ENCODE assay signal across 9 cellular contexts in genomic region chr9:112867275-112867991, GRCh38. TPM values are rescaled to one million over a fixed set of nuclear protein-coding genes. Genes with fewer than 3 reads are reported as not detected.
DNase-seq lines count a peak whose midpoint lies in the region; TF ChIP-seq lines count a peak whose summit lies in the region.
"Had no signal": no experiment of that assay in that cellular context is flagged by ENCODE, and none has a peak within 500 bp of the region (broad histone marks: within the 10 kb centered on the region; RNA-seq: fewer than 3 reads in every experiment).

No MANE protein-coding gene starts in this region.

- no peak overlapping the region for H3K9ac ChIP-seq in duodenal mucosa (ENCODE audit: low read depth in 1 of 2, low read length in 2 of 2)

- peaks cover 0 to 39% of the 10 kb centered on the region in 2 donors for H3K36me3 ChIP-seq in duodenal mucosa (ENCODE audit: control insufficient read depth in 1 of 2, insufficient read depth in 2 of 2, low read length in 2 of 2)
- H3K36me3 ChIP-seq: cardiac muscle cell had no signal

- no peak overlapping the region for H3K4me3 ChIP-seq in duodenal mucosa (ENCODE audit: low read depth in 1 of 2, low read length in 2 of 2)
- H3K4me3 ChIP-seq: cardiac muscle cell had no signal

- H3K27me3 ChIP-seq in duodenal mucosa (ENCODE audit: control insufficient read depth in 1 of 2, insufficient read depth in 2 of 2, low read length in 2 of 2): no peaks in the 10 kb centered on the region
- H3K27me3 ChIP-seq: cardiac muscle cell had no signal

- TF ChIP-seq CTCF in GM20000 (IDR thresholded peaks at IDR 0.05; ENCODE audit: extremely low read depth, missing control alignments): no peak

- no peaks in the 10 kb centered on the region for H3K9me3 ChIP-seq in duodenal mucosa (ENCODE audit: control insufficient read depth in 1 of 2, low read length in 2 of 2)

- H3K27ac ChIP-seq in duodenal mucosa (ENCODE audit: low read depth, low read length): peak overlapping the region; percentile 55
- H3K27ac ChIP-seq: cardiac muscle cell had no signal

- DNase-seq in GM20000 (ENCODE audit: low spot score) (peak; percentile 38), OCI-M1 (lab: John Stamatoyannopoulos, UW) (peak; percentile 87), posterior vena cava (ENCODE audit: low spot score) (peak; percentile 51), NCI-H524 (lab: John Stamatoyannopoulos, UW) (no peak), NCI-H1694 treated with DMSO at 0.1 percent for 48 hours (lab: John Stamatoyannopoulos, UW) (no peak), NCI-H82 (lab: John Stamatoyannopoulos, UW) (no peak), DMS 273 (lab: John Stamatoyannopoulos, UW; ENCODE audit: unreplicated experiment) (no peak)

- peaks cover 14 to 15% of the 10 kb centered on the region in 2 donors for H3K4me1 ChIP-seq in duodenal mucosa (ENCODE audit: control insufficient read depth in 1 of 2, insufficient read depth in 2 of 2, low read length in 2 of 2)

- intact Hi-C loops in posterior vena cava (cut with DNase I): no loop called here

RNA-seq across cellular contexts. Expression of gene SLC46A2, which starts 23.2 kb away (rescaled TPM):
- under 1 TPM; 0.19 to 0.28 TPM for total RNA-seq in posterior vena cava
- total RNA-seq: cardiac muscle cell had no signal

Comparison
In these comparisons a context has a peak if more than half of its experiments do, and no peak if none do; other contexts are left out.
1. DNase-seq: peak in GM20000 (single experiment), OCI-M1 (single experiment) and posterior vena cava (single experiment); none in NCI-H524 (0 of 2), NCI-H1694 treated with DMSO at 0.1 percent for 48 hours (single experiment), NCI-H82 (single experiment) and DMS 273 (single experiment).